20 cellular contexts compared by ENCODE assay signal in the genomic region with DNA sequence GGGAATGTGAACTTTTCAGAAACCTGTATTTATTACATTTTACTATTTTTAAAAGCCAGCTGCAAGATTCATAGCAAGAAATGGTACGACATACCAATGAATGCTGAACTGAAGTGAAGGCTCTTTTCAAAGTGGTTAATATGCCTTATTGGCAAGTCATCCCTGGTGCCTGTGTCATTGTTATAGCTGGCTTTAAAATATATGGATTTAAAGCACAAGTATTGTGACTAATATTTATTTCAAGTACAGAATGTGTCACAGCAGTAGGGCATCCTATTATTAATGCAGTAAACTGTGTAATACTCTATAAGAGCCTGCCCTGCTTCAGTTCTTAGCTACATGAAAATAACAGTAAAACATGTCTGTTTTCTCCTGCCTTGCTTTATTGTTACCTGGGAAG. TPM values are rescaled to one million over a fixed set of nuclear protein-coding genes. Genes with fewer than 3 reads are reported as not detected.
DNase-seq lines count a peak whose midpoint lies in the region; ATAC-seq and TF ChIP-seq lines count a peak whose summit lies in the region.
"Had no signal": no experiment of that assay in that cellular context is flagged by ENCODE, and none has a peak within 500 bp of the region (broad histone marks: within the 10 kb centered on the region; RNA-seq: fewer than 3 reads in every experiment).

No MANE protein-coding gene starts in this region.

- TF ChIP-seq POLR2A in esophagus squamous epithelium (IDR thresholded peaks at IDR 0.05): no peak

- no peak overlapping the region for H3K27ac Mint-ChIP-seq in activated T-helper 17 cell treated with anti-CD3 and anti-CD28 coated beads, Interleukin-2, amount 50 U/mL, for 72 hours
- H3K27ac Mint-ChIP-seq in nephron progenitor cell: peak overlapping the region; percentile 98
- H3K27ac Mint-ChIP-seq in CD4-positive, alpha-beta memory T cell: no peak overlapping the region
- H3K27ac Mint-ChIP-seq: activated naive CD8-positive, alpha-beta T cell treated with anti-CD3 and anti-CD28 coated beads, Interleukin-2, amount 50 U/mL, for 24 hours; T-helper 1 cell treated with Interleukin-12 subunit alpha and Interleukin-12 subunit beta and Interleukin-4 antibody, amounts not matched to agents 30 μg/mL and 1 μg/mL, for 36 hours had no signal

- peak overlapping the region in 3 of 4 donors; percentile 45 to 94 (median 60) for H3K27ac ChIP-seq in esophagus squamous epithelium
- H3K27ac ChIP-seq in CD4-positive, alpha-beta memory T cell (ENCODE audit: low read depth, low read length): no peak overlapping the region
- H3K27ac ChIP-seq: BLaER1 had no signal

- no peak for ATAC-seq in activated T-helper 17 cell treated with anti-CD3 and anti-CD28 coated beads, Interleukin-2, amount 50 U/mL, for 72 hours (replicated peaks)
- ATAC-seq in HG03378 (IDR thresholded peaks at IDR 0.05; ENCODE audit: unreplicated experiment) (no peak), HG02938 (IDR thresholded peaks at IDR 0.05; ENCODE audit: unreplicated experiment) (no peak)
- ATAC-seq: activated naive CD8-positive, alpha-beta T cell treated with anti-CD3 and anti-CD28 coated beads, Interleukin-2, amount 50 U/mL, for 24 hours had no signal

- H3K27me3 ChIP-seq in esophagus squamous epithelium: no peaks in the 10 kb centered on the region
- no peaks in the 10 kb centered on the region for H3K27me3 ChIP-seq in CD4-positive, alpha-beta memory T cell (ENCODE audit: insufficient read depth, low read length)
- H3K27me3 ChIP-seq: BLaER1, Peyer's patch had no signal

- no peaks in the 10 kb centered on the region for H3K27me3 Mint-ChIP-seq in activated T-helper 17 cell treated with anti-CD3 and anti-CD28 coated beads, Interleukin-2, amount 50 U/mL, for 72 hours
- peaks cover 4% of the 10 kb centered on the region for H3K27me3 Mint-ChIP-seq in nephron progenitor cell (ENCODE audit: low read depth, poor library complexity)
- no peaks in the 10 kb centered on the region for H3K27me3 Mint-ChIP-seq in CD4-positive, alpha-beta memory T cell
- H3K27me3 Mint-ChIP-seq: activated naive CD8-positive, alpha-beta T cell treated with anti-CD3 and anti-CD28 coated beads, Interleukin-2, amount 50 U/mL, for 24 hours had no signal

- H3K4me1 ChIP-seq in esophagus squamous epithelium: peaks cover 24 to 100% (median 62%) of the 10 kb centered on the region in 3 donors
- H3K4me1 ChIP-seq in CD4-positive, alpha-beta memory T cell (ENCODE audit: insufficient read depth, low read length): peaks cover 37% of the 10 kb centered on the region

- TF ChIP-seq CTCF in esophagus squamous epithelium (IDR thresholded peaks at IDR 0.05) (no peak), nephron progenitor cell (IDR thresholded peaks at IDR 0.05) (no peak)

- H3K9me3 Mint-ChIP-seq in activated T-helper 17 cell treated with anti-CD3 and anti-CD28 coated beads, Interleukin-2, amount 50 U/mL, for 72 hours: no peaks in the 10 kb centered on the region
- no peaks in the 10 kb centered on the region for H3K9me3 Mint-ChIP-seq in nephron progenitor cell
- H3K9me3 Mint-ChIP-seq in CD4-positive, alpha-beta memory T cell: no peaks in the 10 kb centered on the region
- H3K9me3 Mint-ChIP-seq: activated naive CD8-positive, alpha-beta T cell treated with anti-CD3 and anti-CD28 coated beads, Interleukin-2, amount 50 U/mL, for 24 hours; T-helper 1 cell treated with Interleukin-12 subunit alpha and Interleukin-12 subunit beta and Interleukin-4 antibody, amounts not matched to agents 30 μg/mL and 1 μg/mL, for 36 hours had no signal

- no peaks in the 10 kb centered on the region for H3K36me3 ChIP-seq in esophagus squamous epithelium
- H3K36me3 ChIP-seq in CD4-positive, alpha-beta memory T cell (ENCODE audit: insufficient read depth, low read length): no peaks in the 10 kb centered on the region
- H3K36me3 ChIP-seq: Peyer's patch had no signal

- H3K4me1 Mint-ChIP-seq in activated T-helper 17 cell treated with anti-CD3 and anti-CD28 coated beads, Interleukin-2, amount 50 U/mL, for 72 hours: peaks cover 4% of the 10 kb centered on the region
- H3K4me1 Mint-ChIP-seq in nephron progenitor cell: peaks cover 100% of the 10 kb centered on the region
- peaks cover 33 to 82% (median 57%) of the 10 kb centered on the region in 4 donors for H3K4me1 Mint-ChIP-seq in CD4-positive, alpha-beta memory T cell

- H3K36me3 Mint-ChIP-seq in activated T-helper 17 cell treated with anti-CD3 and anti-CD28 coated beads, Interleukin-2, amount 50 U/mL, for 72 hours (ENCODE audit: low read depth): no peaks in the 10 kb centered on the region
- peaks cover under 1% of the 10 kb centered on the region for H3K36me3 Mint-ChIP-seq in nephron progenitor cell (ENCODE audit: low read depth)
- H3K36me3 Mint-ChIP-seq in CD4-positive, alpha-beta memory T cell: peaks cover 0 to 3% of the 10 kb centered on the region in 2 donors

- no peaks in the 10 kb centered on the region for H3K9me3 ChIP-seq in esophagus squamous epithelium
- no peaks in the 10 kb centered on the region for H3K9me3 ChIP-seq in CD4-positive, alpha-beta memory T cell (ENCODE audit: control insufficient read depth in 1 of 2, low read length in 2 of 2)
- H3K9me3 ChIP-seq: BLaER1, Peyer's patch had no signal

- DNase-seq in ELR (ENCODE audit: low read depth) (peak; percentile 69), esophagus squamous epithelium (lab: John Stamatoyannopoulos, UW) (no peak), nephron progenitor cell (no peak)
- no peak for DNase-seq in stimulated activated naive CD4-positive, alpha-beta T cell treated with Interleukin-2 at 50 U/mL for 16 hours (lab: John Stamatoyannopoulos, UW)
- no peak for DNase-seq in CD4-positive, alpha-beta memory T cell
- DNase-seq: ACHN; activated CD4-positive, alpha-beta T cell treated with anti-CD3 and anti-CD28 coated beads, Interleukin-2, amount 50 U/mL, for 4 hours; activated effector memory CD4-positive, alpha-beta T cell treated with Interleukin-2 at 50 U/mL for 16 hours; activated naive CD8-positive, alpha-beta T cell treated with anti-CD3 and anti-CD28 coated beads, Interleukin-2, amount 50 U/mL, for 24 hours; foreskin melanocyte; islet precursor cell; NCI-H446 treated with DMSO at 0.1 percent for 48 hours; Peyer's patch; retina had no signal

- H3K4me3 ChIP-seq in esophagus squamous epithelium: no peak overlapping the region
- H3K4me3 ChIP-seq in CD4-positive, alpha-beta memory T cell (ENCODE audit: low read length in 2 of 2): no peak overlapping the region
- H3K4me3 ChIP-seq: BLaER1, lung, Peyer's patch had no signal

- POLR2A ChIA-PET in CD4-positive, alpha-beta memory T cell (lab: Charles Lee; ENCODE audit: partially characterized antibody): interaction anchor here (1.0 to 1.5 kb wide), 3 partner anchors 9 to 15 kb away, joined by 3 to 4 read pairs (median 3); partner anchors contain the start of gene PTGR3

- intact Hi-C loops in esophagus squamous epithelium (cut with DNase I): no loop called here
- intact Hi-C loops in CD4-positive, alpha-beta memory T cell (cut with micrococcal nuclease): no loop called here

- CTCF ChIA-PET in CD4-positive, alpha-beta memory T cell (lab: Charles Lee; ENCODE audit: partially characterized antibody): interaction anchor here (1.6 kb wide), 1 partner anchor 9 kb away, joined by 5 read pairs; no protein-coding TSS in a partner anchor

- H3K4me3 Mint-ChIP-seq in activated T-helper 17 cell treated with anti-CD3 and anti-CD28 coated beads, Interleukin-2, amount 50 U/mL, for 72 hours: peak overlapping the region; percentile 31
- H3K4me3 Mint-ChIP-seq in nephron progenitor cell: peak overlapping the region; percentile 64
- peak overlapping the region in 1 of 8 donors; percentile 13 for H3K4me3 Mint-ChIP-seq in CD4-positive, alpha-beta memory T cell
- H3K4me3 Mint-ChIP-seq: T-helper 1 cell treated with Interleukin-12 subunit alpha and Interleukin-12 subunit beta and Interleukin-4 antibody, amounts not matched to agents 30 μg/mL and 1 μg/mL, for 36 hours had no signal

- 33 to 44% methylated on average over 1 of the region's 1 CpG for WGBS in esophagus squamous epithelium, 2 donors

RNA-seq across cellular contexts. Expression of gene TSHZ1, which starts 10.8 kb away (rescaled TPM):
- 10 to 100 TPM in 1 of 2 donors, 1 to 10 TPM in 1; 9.6 to 12.3 TPM for total RNA-seq in activated T-helper 17 cell treated with anti-CD3 and anti-CD28 coated beads, Interleukin-2, amount 50 U/mL, for 72 hours
- 10 to 100 TPM in 3 of 4 donors, 1 to 10 TPM in 1; 5.4 to 20.2 (median 13.7) TPM for total RNA-seq in esophagus squamous epithelium
- 10 to 100 TPM; 30.1 to 32.0 TPM for total RNA-seq in CD4-positive, alpha-beta memory T cell
- polyA plus RNA-seq in CD4-positive, alpha-beta memory T cell: 1 to 10 TPM in 1 of 2 donors, under 1 TPM in 1; 0.84 to 6.5 TPM

RNA-seq across cellular contexts. Expression of gene PTGR3, which starts 12.5 kb away (rescaled TPM):
- 10 to 100 TPM; 20.9 to 27.3 TPM for total RNA-seq in activated T-helper 17 cell treated with anti-CD3 and anti-CD28 coated beads, Interleukin-2, amount 50 U/mL, for 72 hours
- 10 to 100 TPM; 12.2 to 25.2 (median 16.7) TPM for total RNA-seq in esophagus squamous epithelium
- 10 to 100 TPM; 55.9 to 56.7 TPM for total RNA-seq in CD4-positive, alpha-beta memory T cell
- polyA plus RNA-seq in CD4-positive, alpha-beta memory T cell: 10 to 100 TPM; 21.0 to 29.3 TPM
